In the genomic region with DNA sequence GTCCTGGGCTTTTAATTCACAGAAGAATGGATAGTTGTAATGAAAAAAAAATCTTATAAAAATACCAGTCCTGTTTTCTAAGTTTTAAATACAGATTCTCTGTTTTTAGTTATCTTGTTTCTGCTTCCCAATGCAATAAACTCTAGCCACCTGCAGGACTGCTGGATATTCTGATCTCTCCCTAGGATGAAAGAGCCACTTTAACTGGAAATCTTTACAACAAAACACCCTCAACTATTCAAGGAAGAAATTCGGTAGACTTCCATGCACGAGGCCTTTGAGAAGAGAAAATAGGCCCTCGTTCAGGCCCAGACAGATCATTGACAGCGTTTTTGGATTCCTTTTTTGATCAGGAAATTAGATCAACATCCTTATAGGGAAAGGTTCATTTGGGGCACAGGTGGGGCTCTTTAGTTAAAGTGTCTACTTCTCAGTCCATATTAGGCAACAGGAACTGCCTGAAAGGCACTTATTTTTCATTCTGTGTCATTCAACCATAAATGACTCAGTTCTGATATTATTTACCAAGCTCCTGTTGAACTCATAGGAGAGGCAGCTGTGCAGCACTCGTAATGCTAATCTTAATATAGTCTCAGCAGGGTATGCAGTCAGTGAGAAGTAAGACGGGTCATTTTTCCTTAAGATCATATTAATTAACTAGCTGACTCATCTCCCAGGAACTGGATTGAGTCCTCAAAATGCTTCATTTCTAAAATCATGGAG, we compare ENCODE assay signal across 8 cellular contexts.
DNase-seq lines count a peak whose midpoint lies in the region; ATAC-seq, FAIRE-seq and TF ChIP-seq lines count a peak whose summit lies in the region.

No MANE protein-coding gene starts in this region.

- H4K8ac ChIP-seq in H1 (ENCODE audit: extremely low read depth, insufficient read depth, low read length), result no peak overlapping the region

- H3K4me1 ChIP-seq in Peyer's patch (peaks cover 0 to 43% (median 4%) of the 10 kb centered on the region in 4 donors), H1 (replicated peaks in 1 of 4; ENCODE audit: control insufficient read depth in 3 of 4, insufficient read depth in 4 of 4, low read length in 3 of 4) (no peaks in the 10 kb centered on the region)

- H3K36me3 ChIP-seq in Peyer's patch, result no peaks in the 10 kb centered on the region
- no peaks in the 10 kb centered on the region for H3K36me3 ChIP-seq in H1 (ENCODE audit: control insufficient read depth in 2 of 4, insufficient read depth in 4 of 4, low read length in 3 of 4)

- no peak overlapping the region for H3K4me2 ChIP-seq in H1 (ENCODE audit: insufficient read depth in 1 of 2, low read depth in 2 of 2, low read length in 2 of 2)

- H2AFZ ChIP-seq in H1 (ENCODE audit: low read length), result peak overlapping the region; percentile 42; the same call in 1 of the 2 replicates

- H2BK120ac ChIP-seq in H1 (replicated peaks; ENCODE audit: low read depth, low read length), result no peak overlapping the region

- H3K23me2 ChIP-seq in H1 (ENCODE audit: low read depth, low read length), result no peaks in the 10 kb centered on the region

- no peak overlapping the region for H2BK20ac ChIP-seq in H1 (ENCODE audit: low read length)

- H4K91ac ChIP-seq in H1 (replicated peaks; ENCODE audit: insufficient read length, low read length), result no peak overlapping the region

- no peak overlapping the region for H3K18ac ChIP-seq in H1 (ENCODE audit: extremely low read depth, low read length)

- no peak for TF ChIP-seq RAD21 in H1 (IDR thresholded peaks at IDR 0.05 in 1 of 2, conservative IDR thresholded peaks at IDR 0.05 in 1 of 2; ENCODE audit: low read depth in 2 of 2, low read length in 2 of 2)

- no peak for FAIRE-seq in H1 (lab: Jason Lieb, UNC)

- POLR2A ChIA-PET in H1 (lab: Charles Lee; ENCODE audit: partially characterized antibody), result no interaction called here

- H3K14ac ChIP-seq in H1 (ENCODE audit: insufficient read length), result no peak overlapping the region

- DNase-seq in EL (peak; percentile 96), Peyer's patch (peak in 1 of 3 donors; percentile 58), H1 (ENCODE audit: low read depth in 1 of 2, low spot score in 2 of 2) (no peak), pulmonary artery endothelial cell (ENCODE audit: low read depth, low spot score) (peak; percentile 85), NCI-H1694 treated with DMSO at 0.1 percent for 48 hours (lab: John Stamatoyannopoulos, UW) (no peak), NCI-H1048 (lab: John Stamatoyannopoulos, UW) (no peak)

- H3K9me3 ChIP-seq in Peyer's patch (no peaks in the 10 kb centered on the region), H1 (ENCODE audit: insufficient read depth in 2 of 2, low read depth in 1 of 2, low read length in 1 of 2) (no peaks in the 10 kb centered on the region)

- no peaks in the 10 kb centered on the region for H3K27me3 ChIP-seq in Peyer's patch
- no peaks in the 10 kb centered on the region for H3K27me3 ChIP-seq in H1 (replicated peaks in 1 of 4; ENCODE audit: control insufficient read depth in 3 of 4, extremely low read depth in 1 of 4, insufficient read depth in 3 of 4, low read length in 3 of 4)

- CTCF ChIA-PET in H1 (lab: Charles Lee; ENCODE audit: partially characterized antibody), result interaction anchor here (0.6 kb wide), 1 partner anchor 60 kb away, joined by 3 read pairs; no protein-coding TSS in a partner anchor

- H2BK5ac ChIP-seq in H1 (ENCODE audit: low read depth, low read length), result no peak overlapping the region

- peak; percentile 90 for ATAC-seq in GM19463 (IDR thresholded peaks at IDR 0.05; ENCODE audit: unreplicated experiment)
- peak; percentile 93 for ATAC-seq in HG03460 (IDR thresholded peaks at IDR 0.05; ENCODE audit: unreplicated experiment)

- no peak overlapping the region for H2BK12ac ChIP-seq in H1 (ENCODE audit: low read depth, low read length)

- H3K4me3 ChIP-seq in Peyer's patch (no peak overlapping the region), H1 (ENCODE audit: extremely low read depth in 1 of 4, insufficient read depth in 2 of 4, low read depth in 3 of 4, low read length in 4 of 4) (no peak overlapping the region)

- no peaks in the 10 kb centered on the region for H4K20me1 ChIP-seq in H1 (replicated peaks in 1 of 2; ENCODE audit: control insufficient read depth in 1 of 2, insufficient read depth in 2 of 2, low read length in 2 of 2)

- H3K23ac ChIP-seq in H1 (ENCODE audit: insufficient read length), result no peak overlapping the region

- H3K27ac ChIP-seq in Peyer's patch (peak overlapping the region; percentile 15 to 93 (median 81)), H1 (ENCODE audit: low read depth, low read length) (no peak overlapping the region)

- WGBS in H1 (ENCODE audit: extremely low coverage in 1 of 2, insufficient coverage in 1 of 2, insufficient read length in 1 of 2, insufficient replicate concordance in 2 of 2, low coverage in 1 of 2, low lambda C conversion rate in 2 of 2, missing lambda C conversion rate in 1 of 2), 2 experiments, result 86% methylated on average over 6 of the region's 6 CpGs; no CpG with 5 or more reads in 1 of the 2 experiments

- no peak overlapping the region for H4K5ac ChIP-seq in H1 (ENCODE audit: insufficient read length, low read depth, low read length)

- no peak for TF ChIP-seq EP300 in H1 (IDR thresholded peaks at IDR 0.05; ENCODE audit: borderline replicate concordance in 1 of 2, low read depth in 2 of 2, low read length in 2 of 2)

- no peak overlapping the region for H3K9ac ChIP-seq in H1 (replicated peaks in 1 of 4; ENCODE audit: extremely low read depth in 1 of 4, low read depth in 3 of 4, low read length in 3 of 4)

- H3K4ac ChIP-seq in H1 (replicated peaks; ENCODE audit: insufficient read length, low read depth, low read length), result no peak overlapping the region

- TF ChIP-seq CTCF in Peyer's patch (IDR thresholded peaks at IDR 0.05), result peak in 1 of 6 experiments; percentile 6
- no peak for TF ChIP-seq CTCF in H1 (IDR thresholded peaks at IDR 0.05; ENCODE audit: control extremely low read depth in 1 of 3, insufficient read depth in 1 of 3, low read depth in 1 of 3, low read length in 3 of 3)

- no peak overlapping the region for H3K56ac ChIP-seq in H1 (replicated peaks; ENCODE audit: insufficient read length, low read depth, low read length)

- H3K79me2 ChIP-seq in H1 (ENCODE audit: control insufficient read depth in 1 of 2, insufficient read depth in 2 of 2, low read length in 2 of 2), result no peaks in the 10 kb centered on the region

- H2BK15ac ChIP-seq in H1 (ENCODE audit: low read length), result no peak overlapping the region

- no peak for TF ChIP-seq POLR2A in Peyer's patch (IDR thresholded peaks at IDR 0.05)
- no peak for TF ChIP-seq POLR2A in H1 (IDR thresholded peaks at IDR 0.05; ENCODE audit: control extremely low read depth in 1 of 2, low read depth in 2 of 2, low read length in 2 of 2)

- no peaks in the 10 kb centered on the region for H3K79me1 ChIP-seq in H1 (ENCODE audit: low read depth, low read length)

- H2AK5ac ChIP-seq in H1 (ENCODE audit: low read depth, low read length), result no peak overlapping the region

TF ChIP-seq in H1, 55 proteins besides CTCF, POLR2A, EP300 and RAD21:
- TF ChIP-seq, protein P1, sequence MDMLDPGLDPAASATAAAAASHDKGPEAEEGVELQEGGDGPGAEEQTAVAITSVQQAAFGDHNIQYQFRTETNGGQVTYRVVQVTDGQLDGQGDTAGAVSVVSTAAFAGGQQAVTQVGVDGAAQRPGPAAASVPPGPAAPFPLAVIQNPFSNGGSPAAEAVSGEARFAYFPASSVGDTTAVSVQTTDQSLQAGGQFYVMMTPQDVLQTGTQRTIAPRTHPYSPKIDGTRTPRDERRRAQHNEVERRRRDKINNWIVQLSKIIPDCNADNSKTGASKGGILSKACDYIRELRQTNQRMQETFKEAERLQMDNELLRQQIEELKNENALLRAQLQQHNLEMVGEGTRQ (IDR thresholded peaks at IDR 0.05; ENCODE audit: low read length), result no peak
- TF ChIP-seq SRF (IDR thresholded peaks at IDR 0.05; ENCODE audit: low read depth, low read length), result peak; percentile 25; the same call in 1 of the 2 replicates

Comparison
In these comparisons a context has a peak if more than half of its experiments do, and no peak if none do; other contexts are left out.
1. DNase-seq: peak in EL (single experiment) and pulmonary artery endothelial cell (single experiment); none in H1 (0 of 2), NCI-H1694 treated with DMSO at 0.1 percent for 48 hours (single experiment) and NCI-H1048 (single experiment).